ENCODE assay signal across 1 cellular context in the genomic region with DNA sequence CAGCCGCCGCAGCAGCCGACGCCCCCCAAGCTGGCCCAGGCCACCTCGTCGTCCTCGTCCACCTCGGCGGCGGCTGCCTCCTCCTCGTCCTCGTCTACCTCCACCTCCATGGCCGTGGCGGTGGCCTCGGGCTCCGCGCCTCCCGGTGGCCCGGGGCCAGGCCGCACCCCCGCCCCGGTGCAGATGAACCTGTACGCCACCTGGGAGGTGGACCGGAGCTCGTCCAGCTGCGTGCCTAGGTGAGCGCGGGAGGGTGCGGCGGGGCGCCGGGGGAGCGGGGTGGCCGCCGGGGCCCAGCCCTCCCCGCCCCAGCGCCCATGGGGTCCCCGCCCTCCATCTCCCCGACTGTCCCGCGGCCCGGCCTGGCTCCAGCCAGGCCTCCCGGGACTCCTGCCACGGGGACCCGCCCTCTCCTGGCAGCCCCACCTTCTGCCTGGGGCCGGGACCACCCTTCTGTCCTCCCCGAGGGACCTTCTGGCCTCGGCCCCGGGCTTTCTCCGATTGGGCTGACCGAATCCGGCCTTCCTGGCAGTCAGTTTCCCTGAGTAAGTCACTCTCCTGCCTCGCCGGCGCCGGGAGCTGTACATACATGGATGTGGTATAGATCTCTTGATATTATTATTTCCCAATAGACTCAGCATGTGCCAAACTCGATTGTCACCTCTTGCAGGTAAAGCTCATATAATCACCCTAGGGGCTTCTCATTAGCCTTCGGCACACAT.
TF ChIP-seq lines count a peak whose summit lies in the region.

No MANE protein-coding gene starts in this region.

TF ChIP-seq in liver, 16 proteins besides CTCF, POLR2A, EP300 and RAD21 (continued from another document):
- TF ChIP-seq REST (IDR thresholded peaks at IDR 0.05) = no peak
TF ChIP-seq in liver: peak in this region for 0.
